Comparison of ENCODE assay signal across 2 cellular contexts in the genomic region with DNA sequence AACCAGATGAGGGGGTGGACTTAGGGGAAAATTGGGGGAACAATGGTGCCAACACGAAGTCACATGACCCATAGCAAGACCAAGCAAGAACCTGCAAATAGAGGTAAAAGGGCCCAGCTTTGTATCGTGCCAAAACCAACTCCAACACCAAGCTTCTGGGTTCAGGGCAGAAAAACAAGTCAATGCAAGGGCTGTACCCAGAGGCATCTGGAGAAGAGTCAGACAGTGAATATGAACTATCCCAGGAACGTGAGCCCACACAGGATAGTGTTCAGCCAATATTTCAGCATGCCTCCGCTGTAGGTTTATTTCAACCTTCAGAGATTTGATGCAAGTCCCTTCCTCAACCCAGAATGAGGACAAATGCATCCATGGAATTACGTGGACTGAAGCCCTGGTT.
TF ChIP-seq lines count a peak whose summit lies in the region.

No MANE protein-coding gene starts in this region.

TF ChIP-seq in HepG2, 621 proteins besides CTCF, POLR2A, EP300 and RAD21:
- no peak for TF ChIP-seq RORA (CRISPR knock-in tag; IDR thresholded peaks at IDR 0.05)
- TF ChIP-seq HDAC1 (CRISPR knock-in tag; IDR thresholded peaks at IDR 0.05), result no peak
- TF ChIP-seq DR1 (CRISPR knock-in tag; IDR thresholded peaks at IDR 0.05), result no peak
- TF ChIP-seq ZMYM4 (CRISPR knock-in tag; IDR thresholded peaks at IDR 0.05), result no peak
- TF ChIP-seq ZNF264 (CRISPR knock-in tag; IDR thresholded peaks at IDR 0.05), result no peak
- TF ChIP-seq, protein P1, sequence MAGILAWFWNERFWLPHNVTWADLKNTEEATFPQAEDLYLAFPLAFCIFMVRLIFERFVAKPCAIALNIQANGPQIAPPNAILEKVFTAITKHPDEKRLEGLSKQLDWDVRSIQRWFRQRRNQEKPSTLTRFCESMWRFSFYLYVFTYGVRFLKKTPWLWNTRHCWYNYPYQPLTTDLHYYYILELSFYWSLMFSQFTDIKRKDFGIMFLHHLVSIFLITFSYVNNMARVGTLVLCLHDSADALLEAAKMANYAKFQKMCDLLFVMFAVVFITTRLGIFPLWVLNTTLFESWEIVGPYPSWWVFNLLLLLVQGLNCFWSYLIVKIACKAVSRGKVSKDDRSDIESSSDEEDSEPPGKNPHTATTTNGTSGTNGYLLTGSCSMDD (CRISPR knock-in tag; IDR thresholded peaks at IDR 0.05), result no peak
- TF ChIP-seq NCOA5 (CRISPR knock-in tag; IDR thresholded peaks at IDR 0.05), result no peak
- no peak for TF ChIP-seq DMAP1 (CRISPR knock-in tag; IDR thresholded peaks at IDR 0.05)
- no peak for TF ChIP-seq ZNF451 (CRISPR knock-in tag; IDR thresholded peaks at IDR 0.05)
- TF ChIP-seq, protein P2, sequence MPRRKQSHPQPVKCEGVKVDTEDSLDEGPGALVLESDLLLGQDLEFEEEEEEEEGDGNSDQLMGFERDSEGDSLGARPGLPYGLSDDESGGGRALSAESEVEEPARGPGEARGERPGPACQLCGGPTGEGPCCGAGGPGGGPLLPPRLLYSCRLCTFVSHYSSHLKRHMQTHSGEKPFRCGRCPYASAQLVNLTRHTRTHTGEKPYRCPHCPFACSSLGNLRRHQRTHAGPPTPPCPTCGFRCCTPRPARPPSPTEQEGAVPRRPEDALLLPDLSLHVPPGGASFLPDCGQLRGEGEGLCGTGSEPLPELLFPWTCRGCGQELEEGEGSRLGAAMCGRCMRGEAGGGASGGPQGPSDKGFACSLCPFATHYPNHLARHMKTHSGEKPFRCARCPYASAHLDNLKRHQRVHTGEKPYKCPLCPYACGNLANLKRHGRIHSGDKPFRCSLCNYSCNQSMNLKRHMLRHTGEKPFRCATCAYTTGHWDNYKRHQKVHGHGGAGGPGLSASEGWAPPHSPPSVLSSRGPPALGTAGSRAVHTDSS (CRISPR knock-in tag; conservative IDR thresholded peaks at IDR 0.05), result no peak
- TF ChIP-seq ZNF543 (CRISPR knock-in tag; IDR thresholded peaks at IDR 0.05), result no peak
- no peak for TF ChIP-seq ZNF331 (CRISPR knock-in tag; IDR thresholded peaks at IDR 0.05)
TF ChIP-seq in HepG2: peak in this region for 0.

TF ChIP-seq in K562, 482 proteins besides CTCF, POLR2A, EP300 and RAD21:
- TF ChIP-seq, protein P3, sequence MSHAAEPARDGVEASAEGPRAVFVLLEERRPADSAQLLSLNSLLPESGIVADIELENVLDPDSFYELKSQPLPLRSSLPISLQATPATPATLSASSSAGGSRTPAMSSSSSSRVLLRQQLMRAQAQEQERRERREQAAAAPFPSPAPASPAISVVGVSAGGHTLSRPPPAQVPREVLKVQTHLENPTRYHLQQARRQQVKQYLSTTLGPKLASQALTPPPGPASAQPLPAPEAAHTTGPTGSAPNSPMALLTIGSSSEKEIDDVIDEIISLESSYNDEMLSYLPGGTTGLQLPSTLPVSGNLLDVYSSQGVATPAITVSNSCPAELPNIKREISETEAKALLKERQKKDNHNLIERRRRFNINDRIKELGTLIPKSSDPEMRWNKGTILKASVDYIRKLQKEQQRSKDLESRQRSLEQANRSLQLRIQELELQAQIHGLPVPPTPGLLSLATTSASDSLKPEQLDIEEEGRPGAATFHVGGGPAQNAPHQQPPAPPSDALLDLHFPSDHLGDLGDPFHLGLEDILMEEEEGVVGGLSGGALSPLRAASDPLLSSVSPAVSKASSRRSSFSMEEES (CRISPR knock-in tag; IDR thresholded peaks at IDR 0.05), result peak; percentile 79
- TF ChIP-seq, protein P4, sequence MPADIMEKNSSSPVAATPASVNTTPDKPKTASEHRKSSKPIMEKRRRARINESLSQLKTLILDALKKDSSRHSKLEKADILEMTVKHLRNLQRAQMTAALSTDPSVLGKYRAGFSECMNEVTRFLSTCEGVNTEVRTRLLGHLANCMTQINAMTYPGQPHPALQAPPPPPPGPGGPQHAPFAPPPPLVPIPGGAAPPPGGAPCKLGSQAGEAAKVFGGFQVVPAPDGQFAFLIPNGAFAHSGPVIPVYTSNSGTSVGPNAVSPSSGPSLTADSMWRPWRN (IDR thresholded peaks at IDR 0.05; ENCODE audit: low read depth), result no peak
